27 cellular contexts compared by ENCODE assay signal in genomic region chr2:178292586-178292985, GRCh38.
DNase-seq lines count a peak whose midpoint lies in the region; ATAC-seq, FAIRE-seq and TF ChIP-seq lines count a peak whose summit lies in the region.
"Had no signal": no experiment of that assay in that cellular context is flagged by ENCODE, and none has a peak within 500 bp of the region (broad histone marks: within the 10 kb centered on the region; RNA-seq: fewer than 3 reads in every experiment).

No MANE protein-coding gene starts in this region.

- H3K36me3 ChIP-seq in K562 (ENCODE audit: control insufficient read depth, insufficient read depth, low read length) (no peaks in the 10 kb centered on the region), mucosa of descending colon (ENCODE audit: low read depth) (no peaks in the 10 kb centered on the region)
- H3K36me3 ChIP-seq in naive thymus-derived CD4-positive, alpha-beta T cell (ENCODE audit: control insufficient read depth in 2 of 3, insufficient read depth in 3 of 3, low read length in 3 of 3), result no peaks in the 10 kb centered on the region
- H3K36me3 ChIP-seq: BLaER1 treated with 17β-estradiol and CSF1 and Interleukin-3, amounts not matched to agents 10 nM and 100 nM had no signal

- DNase-seq in D721Med (ENCODE audit: insufficient read length, low spot score) (no peak), NCI-H69 (lab: John Stamatoyannopoulos, UW) (peak; percentile 4), K562 (ENCODE audit: extremely low read depth in 1 of 4, low spot score in 3 of 4) (no peak), mucosa of descending colon (no peak), ureter (ENCODE audit: low spot score) (no peak)
- DNase-seq in activated effector memory CD4-positive, alpha-beta T cell treated with anti-CD3 and anti-CD28 coated beads, Interleukin-2, amount 50 U/mL, for 16 hours, result no peak
- DNase-seq in naive thymus-derived CD4-positive, alpha-beta T cell, result no peak
- DNase-seq: 8988T; AML-193; Caco-2; Calu3; CD4-positive, alpha-beta T cell; CD8-positive, alpha-beta T cell; DMS 273 treated with DMSO at 0.1 percent for 48 hours; DMS153; DMS53; DMS79; DND-41; EL; GDM1 had no signal

- no peak for TF ChIP-seq EP300 in K562 (IDR thresholded peaks at IDR 0.05; ENCODE audit: low read length)

- TF ChIP-seq CTCF in D721Med (IDR thresholded peaks at IDR 0.05; ENCODE audit: insufficient read depth, missing control alignments), result no peak
- TF ChIP-seq CTCF in K562 (IDR thresholded peaks at IDR 0.05 in 2 of 3, conservative IDR thresholded peaks at IDR 0.05 in 1 of 3; ENCODE audit: insufficient read depth in 2 of 3, low read depth in 1 of 3, low read length in 3 of 3), result no peak
- TF ChIP-seq CTCF in mucosa of descending colon (IDR thresholded peaks at IDR 0.05), result no peak

- WGBS in K562 (ENCODE audit: insufficient coverage, low coverage, missing lambda C conversion rate), result 13% methylated on average over 1 of the region's 1 CpG

- H3K4me1 Mint-ChIP-seq in naive thymus-derived CD4-positive, alpha-beta T cell, result no peaks in the 10 kb centered on the region
- H3K4me1 Mint-ChIP-seq: B cell had no signal

- ATAC-seq in K562, result peak; percentile 42; the same call in 1 of the 3 replicates
- peak; percentile 88 for ATAC-seq in mucosa of descending colon
- no peak for ATAC-seq in naive thymus-derived CD4-positive, alpha-beta T cell
- ATAC-seq: CD8-positive, alpha-beta T cell; GM12878 had no signal

- no peak overlapping the region for H3K27ac Mint-ChIP-seq in naive thymus-derived CD4-positive, alpha-beta T cell
- H3K27ac Mint-ChIP-seq: B cell; CD4-positive, alpha-beta T cell; CD8-positive, alpha-beta T cell had no signal

- no peaks in the 10 kb centered on the region for H3K79me2 ChIP-seq in K562 (ENCODE audit: control insufficient read depth, insufficient read depth, low read length)

- CTCF ChIA-PET in K562 (lab: Yijun Ruan, JAX; ENCODE audit: low intra/inter-chr PET ratio), result no interaction called here
- CTCF ChIA-PET in naive thymus-derived CD4-positive, alpha-beta T cell (lab: Charles Lee), result no interaction called here

- no TSS peak for BruUV-seq in K562 (replicated peaks; lab: Mats Ljungman, UMichigan)

- H3K9ac ChIP-seq in K562 (ENCODE audit: insufficient read depth in 1 of 2, low read depth in 2 of 2, low read length in 2 of 2), result no peak overlapping the region
- H3K9ac ChIP-seq: BLaER1 treated with 17β-estradiol and CSF1 and Interleukin-3, amounts not matched to agents 10 nM and 100 nM had no signal

- POLR2A ChIA-PET in K562 (lab: Yijun Ruan, JAX), result interaction anchor here (0.6 kb wide), 1 partner anchor 203 kb away, joined by 3 read pairs; no protein-coding TSS in a partner anchor
- POLR2A ChIA-PET in naive thymus-derived CD4-positive, alpha-beta T cell (lab: Charles Lee), result no interaction called here

- no peak overlapping the region for H2AFZ ChIP-seq in K562 (ENCODE audit: low read depth, low read length)

- H3K4me3 ChIP-seq in K562 (no peak overlapping the region), mucosa of descending colon (no peak overlapping the region)
- H3K4me3 ChIP-seq in naive thymus-derived CD4-positive, alpha-beta T cell (ENCODE audit: low read length), result no peak overlapping the region
- H3K4me3 ChIP-seq: BLaER1 treated with 17β-estradiol and CSF1 and Interleukin-3, amounts not matched to agents 10 nM and 100 nM; GM12878 had no signal

- no peaks in the 10 kb centered on the region for H3K9me3 Mint-ChIP-seq in naive thymus-derived CD4-positive, alpha-beta T cell
- H3K9me3 Mint-ChIP-seq: CD8-positive, alpha-beta T cell had no signal

- no peak overlapping the region for H3K27ac ChIP-seq in K562 (ENCODE audit: extremely low read depth, low read depth, low read length)
- H3K27ac ChIP-seq in naive thymus-derived CD4-positive, alpha-beta T cell (ENCODE audit: low read depth, low read length), result no peak overlapping the region
- H3K27ac ChIP-seq: BLaER1 treated with 17β-estradiol and CSF1 and Interleukin-3, amounts not matched to agents 10 nM and 100 nM; C4-2B had no signal

- no peaks in the 10 kb centered on the region for H3K27me3 ChIP-seq in K562 (ENCODE audit: control insufficient read depth in 2 of 2, insufficient read depth in 2 of 2, low read length in 2 of 2)
- no peaks in the 10 kb centered on the region for H3K27me3 ChIP-seq in naive thymus-derived CD4-positive, alpha-beta T cell (ENCODE audit: control insufficient read depth in 2 of 2, insufficient read depth in 2 of 2, low read length in 2 of 2)
- H3K27me3 ChIP-seq: BLaER1 treated with 17β-estradiol and CSF1 and Interleukin-3, amounts not matched to agents 10 nM and 100 nM had no signal

- no peaks in the 10 kb centered on the region for H4K20me1 ChIP-seq in K562 (replicated peaks; ENCODE audit: control insufficient read depth, insufficient read depth, low read length)
- H4K20me1 ChIP-seq: BLaER1 treated with 17β-estradiol and CSF1 and Interleukin-3, amounts not matched to agents 10 nM and 100 nM had no signal

- intact Hi-C loops in K562 (cut with micrococcal nuclease) (no loop called here), mucosa of descending colon (cut with DNase I, micrococcal nuclease) (no loop called here)
- intact Hi-C loops in naive thymus-derived CD4-positive, alpha-beta T cell (cut with micrococcal nuclease), result no loop called here

- H3K4me2 ChIP-seq in K562 (ENCODE audit: insufficient read depth, low read length), result no peak overlapping the region
- H3K4me2 ChIP-seq: BLaER1 treated with 17β-estradiol and CSF1 and Interleukin-3, amounts not matched to agents 10 nM and 100 nM had no signal

- H3K9me1 ChIP-seq in K562 (ENCODE audit: control insufficient read depth, insufficient read depth, low read length), result no peaks in the 10 kb centered on the region

- no peak for TF ChIP-seq POLR2A in K562 (conservative IDR thresholded peaks at IDR 0.05)

- peak; percentile 21 for FAIRE-seq in D721Med (lab: Jason Lieb, UNC)
- FAIRE-seq in K562 (lab: Jason Lieb, UNC), result peak; percentile 55
- FAIRE-seq: A204.1, GM12878, GM12892, GM18507 had no signal

- H3K27me3 Mint-ChIP-seq in naive thymus-derived CD4-positive, alpha-beta T cell, result peaks cover 15 to 25% (median 21%) of the 10 kb centered on the region in 5 donors

- H3K36me3 Mint-ChIP-seq in naive thymus-derived CD4-positive, alpha-beta T cell, result no peaks in the 10 kb centered on the region
- H3K36me3 Mint-ChIP-seq: CD8-positive, alpha-beta T cell had no signal

- H3K4me3 Mint-ChIP-seq in naive thymus-derived CD4-positive, alpha-beta T cell, result no peak overlapping the region
- H3K4me3 Mint-ChIP-seq: B cell; CD4-positive, alpha-beta T cell; CD8-positive, alpha-beta T cell had no signal

- H3K9me3 ChIP-seq in K562 (replicated peaks; ENCODE audit: control insufficient read depth, insufficient read depth, low read depth, low read length) (no peaks in the 10 kb centered on the region), mucosa of descending colon (no peaks in the 10 kb centered on the region)
- H3K9me3 ChIP-seq in naive thymus-derived CD4-positive, alpha-beta T cell (ENCODE audit: control insufficient read depth in 2 of 3, low read length in 3 of 3), result no peaks in the 10 kb centered on the region
- H3K9me3 ChIP-seq: BLaER1 treated with 17β-estradiol and CSF1 and Interleukin-3, amounts not matched to agents 10 nM and 100 nM; Caco-2 had no signal

- in situ Hi-C loops in K562 (cut with MboI), result no loop called here

- TF ChIP-seq RAD21 in K562 (CRISPR knock-in tag; conservative IDR thresholded peaks at IDR 0.05 in 1 of 2, IDR thresholded peaks at IDR 0.05 in 1 of 2), result no peak

- peaks cover 0 to 7% of the 10 kb centered on the region in 2 experiments; a peak in 3 of 5 replicates for H3K4me1 ChIP-seq in K562 (replicated peaks in 1 of 2; ENCODE audit: control insufficient read depth in 2 of 2, insufficient read depth in 2 of 2, low read length in 2 of 2)
- no peaks in the 10 kb centered on the region for H3K4me1 ChIP-seq in mucosa of descending colon (ENCODE audit: low read depth)
- H3K4me1 ChIP-seq in naive thymus-derived CD4-positive, alpha-beta T cell (ENCODE audit: control insufficient read depth in 2 of 2, insufficient read depth in 2 of 2, low read length in 2 of 2), result no peaks in the 10 kb centered on the region
- H3K4me1 ChIP-seq: BLaER1 treated with 17β-estradiol and CSF1 and Interleukin-3, amounts not matched to agents 10 nM and 100 nM had no signal

TF ChIP-seq in K562, 482 proteins besides CTCF, POLR2A, EP300 and RAD21 (continues in another document):
- TF ChIP-seq ILF3 (IDR thresholded peaks at IDR 0.05; ENCODE audit: borderline replicate concordance), result no peak
- TF ChIP-seq SAFB (IDR thresholded peaks at IDR 0.05; ENCODE audit: borderline replicate concordance, low read depth, low read length), result no peak
- TF ChIP-seq MED1 (CRISPR knock-in tag; IDR thresholded peaks at IDR 0.05; ENCODE audit: borderline replicate concordance), result no peak
- no peak for TF ChIP-seq KAT8 (IDR thresholded peaks at IDR 0.05; ENCODE audit: low read depth)
- TF ChIP-seq ZNF395 (CRISPR knock-in tag; IDR thresholded peaks at IDR 0.05), result no peak
- no peak for TF ChIP-seq SREBF2 (CRISPR knock-in tag; IDR thresholded peaks at IDR 0.05)
- TF ChIP-seq SMARCC2 (IDR thresholded peaks at IDR 0.05; ENCODE audit: low read depth), result no peak
- no peak for TF ChIP-seq ADNP (tag; IDR thresholded peaks at IDR 0.05)
- no peak for TF ChIP-seq ZNF764 (CRISPR knock-in tag; IDR thresholded peaks at IDR 0.05; ENCODE audit: low read depth)
- TF ChIP-seq DDX20 (tag; IDR thresholded peaks at IDR 0.05; ENCODE audit: low read depth), result no peak
- no peak for TF ChIP-seq GABPB2 (CRISPR knock-in tag; conservative IDR thresholded peaks at IDR 0.05)
